Comparison of ENCODE assay signal across 30 cellular contexts in the genomic region with DNA sequence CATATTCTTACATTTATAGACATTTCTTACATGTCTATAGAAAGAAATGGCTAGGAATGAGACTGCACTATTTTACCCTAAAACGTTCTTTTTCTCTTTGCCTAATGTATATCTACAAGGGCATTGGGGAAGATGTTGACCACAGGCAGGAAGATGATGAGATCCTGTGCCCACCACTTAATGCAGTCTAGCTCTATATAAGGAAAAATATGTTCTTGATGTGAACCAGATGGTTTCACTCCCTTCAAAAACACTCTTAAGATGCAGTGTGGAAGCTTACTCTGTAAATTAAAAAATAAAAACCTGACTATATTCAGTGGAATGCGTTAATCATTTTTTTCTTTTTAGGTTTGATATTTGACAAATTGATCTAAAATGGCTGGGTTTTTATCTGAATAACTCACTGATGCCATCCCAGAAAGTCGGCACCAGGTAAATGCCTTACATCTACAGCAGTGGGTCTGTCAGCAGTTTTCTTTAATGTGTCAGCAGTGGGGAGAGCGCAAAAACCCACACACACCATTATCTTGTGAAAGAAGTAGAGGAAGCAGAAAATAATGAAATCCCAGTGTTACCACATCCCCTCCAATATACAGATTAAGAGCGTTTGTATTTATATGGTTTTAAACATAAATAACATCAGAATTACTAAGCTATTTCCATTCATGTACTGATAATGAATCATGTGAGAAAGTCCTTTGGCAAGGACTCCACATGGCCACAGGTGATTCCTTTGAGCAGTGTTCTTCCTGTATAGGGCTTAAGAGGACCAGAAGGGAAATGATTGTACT. TPM values are rescaled to one million over a fixed set of nuclear protein-coding genes. Genes with fewer than 3 reads are reported as not detected.
DNase-seq lines count a peak whose midpoint lies in the region; ATAC-seq, FAIRE-seq and TF ChIP-seq lines count a peak whose summit lies in the region.
"Had no signal": no experiment of that assay in that cellular context is flagged by ENCODE, and none has a peak within 500 bp of the region (broad histone marks: within the 10 kb centered on the region; RNA-seq: fewer than 3 reads in every experiment).

No MANE protein-coding gene starts in this region.

- H3K27me3 Mint-ChIP-seq in astrocyte (ENCODE audit: low read depth, unreplicated experiment) (no peaks in the 10 kb centered on the region), osteocyte (ENCODE audit: unreplicated experiment) (no peaks in the 10 kb centered on the region)
- H3K27me3 Mint-ChIP-seq in activated CD8-positive, alpha-beta T cell treated with anti-CD3 and anti-CD28 coated beads for 36 hours: no peaks in the 10 kb centered on the region
- H3K27me3 Mint-ChIP-seq: activated CD4-positive, alpha-beta T cell treated with anti-CD3 and anti-CD28 coated beads for 36 hours; CD4-positive, alpha-beta memory T cell; effector memory CD8-positive, alpha-beta T cell; naive thymus-derived CD8-positive, alpha-beta T cell; T-helper 17 cell had no signal

- H3K36me3 ChIP-seq in astrocyte (ENCODE audit: insufficient read depth, low read length): no peaks in the 10 kb centered on the region
- no peaks in the 10 kb centered on the region for H3K36me3 ChIP-seq in heart left ventricle
- H3K36me3 ChIP-seq: adrenal gland, colonic mucosa, pancreas, Peyer's patch, SJSA1 had no signal

- intact Hi-C loops in activated CD8-positive, alpha-beta T cell treated with anti-CD3 and anti-CD28 coated beads for 36 hours (cut with micrococcal nuclease): no loop called here
- intact Hi-C loops in heart left ventricle (cut with DNase I): no loop called here

- WGBS in heart left ventricle, 4 donors: 71 to 78% (median 75%) methylated on average over 5 of the region's 5 CpGs

- H3K4me3 ChIP-seq in astrocyte (ENCODE audit: insufficient read depth, low read depth, low read length) (no peak overlapping the region), heart left ventricle (no peak overlapping the region)
- H3K4me3 ChIP-seq: adrenal gland, colonic mucosa, hepatocyte, pancreas, Peyer's patch, SJSA1 had no signal

- DNase-seq in DMS53 treated with DMSO at 0.1 percent for 48 hours (lab: John Stamatoyannopoulos, UW; ENCODE audit: unreplicated experiment) (peak; percentile 38), Kasumi-1 (lab: John Stamatoyannopoulos, UW) (peak; percentile 57 to 68), astrocyte (ENCODE audit: low read depth) (peak; percentile 35), osteocyte (ENCODE audit: extremely low spot score, unreplicated experiment) (no peak), HuH-7.5 (ENCODE audit: low spot score) (no peak), heart left ventricle (no peak)
- no peak for DNase-seq in activated CD8-positive, alpha-beta T cell treated with anti-CD3 and anti-CD28 coated beads for 36 hours
- DNase-seq: activated CD4-positive, alpha-beta T cell treated with anti-CD3 and anti-CD28 coated beads for 36 hours; activated naive CD4-positive, alpha-beta T cell; activated T-cell treated with anti-CD3 and anti-CD28 coated beads, Interleukin-2, amount 50 U/mL, for 48 hours; adrenal gland; CD4-positive, alpha-beta memory T cell; colonic mucosa; effector memory CD8-positive, alpha-beta T cell; foreskin melanocyte; GF-D8; GOT3; naive thymus-derived CD8-positive, alpha-beta T cell; NCI-H1092 treated with DMSO at 0.1 percent for 48 hours; NCI-H1930; NCI-H82; pancreas; Peyer's patch; right cardiac atrium; T-helper 17 cell had no signal

- TF ChIP-seq POLR2A in heart left ventricle (IDR thresholded peaks at IDR 0.05): no peak

- no peak overlapping the region for H3K27ac ChIP-seq in astrocyte (ENCODE audit: low read depth, low read length)
- H3K27ac ChIP-seq in heart left ventricle: peak overlapping the region in 1 of 12 donors; percentile 45
- H3K27ac ChIP-seq: adrenal gland, colonic mucosa, hepatocyte, pancreas, Peyer's patch, SJSA1 had no signal

- H3K27ac Mint-ChIP-seq in astrocyte (ENCODE audit: unreplicated experiment) (no peak overlapping the region), osteocyte (ENCODE audit: unreplicated experiment) (peak overlapping the region; percentile 70)
- no peak overlapping the region for H3K27ac Mint-ChIP-seq in activated CD8-positive, alpha-beta T cell treated with anti-CD3 and anti-CD28 coated beads for 36 hours
- H3K27ac Mint-ChIP-seq: activated CD4-positive, alpha-beta T cell treated with anti-CD3 and anti-CD28 coated beads for 36 hours; CD4-positive, alpha-beta memory T cell; effector memory CD8-positive, alpha-beta T cell; naive thymus-derived CD8-positive, alpha-beta T cell; stimulated activated naive CD8-positive, alpha-beta T cell treated with anti-CD3 and anti-CD28 coated beads, Interleukin-15, Interleukin-2, amounts not matched to agents 100 ng/mL and 50 ng/mL, for 24 hours; T-helper 17 cell had no signal

- no peak overlapping the region for H3K9ac ChIP-seq in astrocyte (ENCODE audit: low read length)

- H3K9me3 Mint-ChIP-seq in astrocyte (ENCODE audit: unreplicated experiment) (no peaks in the 10 kb centered on the region), osteocyte (ENCODE audit: unreplicated experiment) (no peaks in the 10 kb centered on the region)
- no peaks in the 10 kb centered on the region for H3K9me3 Mint-ChIP-seq in activated CD8-positive, alpha-beta T cell treated with anti-CD3 and anti-CD28 coated beads for 36 hours
- H3K9me3 Mint-ChIP-seq: effector memory CD8-positive, alpha-beta T cell; stimulated activated naive CD8-positive, alpha-beta T cell treated with anti-CD3 and anti-CD28 coated beads, Interleukin-15, Interleukin-2, amounts not matched to agents 100 ng/mL and 50 ng/mL, for 24 hours had no signal

- H3K27me3 ChIP-seq in astrocyte (ENCODE audit: insufficient read depth, low read length) (no peaks in the 10 kb centered on the region), heart left ventricle (no peaks in the 10 kb centered on the region)
- H3K27me3 ChIP-seq: adrenal gland, colonic mucosa, hepatocyte, pancreas, Peyer's patch had no signal

- H3K4me3 Mint-ChIP-seq in astrocyte (ENCODE audit: unreplicated experiment) (no peak overlapping the region), osteocyte (ENCODE audit: unreplicated experiment) (no peak overlapping the region)
- H3K4me3 Mint-ChIP-seq in activated CD8-positive, alpha-beta T cell treated with anti-CD3 and anti-CD28 coated beads for 36 hours: no peak overlapping the region
- H3K4me3 Mint-ChIP-seq: activated CD4-positive, alpha-beta T cell treated with anti-CD3 and anti-CD28 coated beads for 36 hours; CD4-positive, alpha-beta memory T cell; effector memory CD8-positive, alpha-beta T cell; naive thymus-derived CD8-positive, alpha-beta T cell; stimulated activated naive CD8-positive, alpha-beta T cell treated with anti-CD3 and anti-CD28 coated beads, Interleukin-15, Interleukin-2, amounts not matched to agents 100 ng/mL and 50 ng/mL, for 24 hours; T-helper 17 cell had no signal

- H2AFZ ChIP-seq in astrocyte (ENCODE audit: low read depth, low read length): no peak overlapping the region
- H2AFZ ChIP-seq: hepatocyte had no signal

- CTCF ChIA-PET in activated CD8-positive, alpha-beta T cell treated with anti-CD3 and anti-CD28 coated beads for 36 hours (lab: Charles Lee): no interaction called here

- FAIRE-seq in astrocyte (lab: Jason Lieb, UNC): no peak
- FAIRE-seq: bronchial epithelial cell, pancreas had no signal

- POLR2A ChIA-PET in activated CD8-positive, alpha-beta T cell treated with anti-CD3 and anti-CD28 coated beads for 36 hours (lab: Charles Lee): no interaction called here

- H4K20me1 ChIP-seq in astrocyte (ENCODE audit: insufficient read depth, low read length): no peaks in the 10 kb centered on the region

- no peaks in the 10 kb centered on the region for H3K36me3 Mint-ChIP-seq in astrocyte (ENCODE audit: low read depth, unreplicated experiment)
- H3K36me3 Mint-ChIP-seq in osteocyte (ENCODE audit: unreplicated experiment): no peaks in the 10 kb centered on the region
- no peaks in the 10 kb centered on the region for H3K36me3 Mint-ChIP-seq in activated CD8-positive, alpha-beta T cell treated with anti-CD3 and anti-CD28 coated beads for 36 hours (ENCODE audit: low read depth)
- H3K36me3 Mint-ChIP-seq: CD4-positive, alpha-beta memory T cell; naive thymus-derived CD8-positive, alpha-beta T cell had no signal

- no peaks in the 10 kb centered on the region for H3K4me1 ChIP-seq in astrocyte (ENCODE audit: insufficient read depth, low read length)
- no peaks in the 10 kb centered on the region for H3K4me1 ChIP-seq in heart left ventricle
- H3K4me1 ChIP-seq: colonic mucosa, pancreas, Peyer's patch, SJSA1 had no signal

- peak overlapping the region; percentile 17 for H3K4me2 ChIP-seq in astrocyte (ENCODE audit: low read length)
- H3K4me2 ChIP-seq: hepatocyte had no signal

- ATAC-seq in activated CD8-positive, alpha-beta T cell treated with anti-CD3 and anti-CD28 coated beads for 36 hours: no peak
- no peak for ATAC-seq in heart left ventricle
- ATAC-seq: activated CD4-positive, alpha-beta T cell treated with anti-CD3 and anti-CD28 coated beads for 36 hours; effector memory CD8-positive, alpha-beta T cell; naive thymus-derived CD8-positive, alpha-beta T cell; pancreas; T-helper 17 cell had no signal

- H3K4me1 Mint-ChIP-seq in astrocyte (ENCODE audit: low read depth, unreplicated experiment) (peaks cover 10% of the 10 kb centered on the region), osteocyte (ENCODE audit: unreplicated experiment) (peaks cover 27% of the 10 kb centered on the region)
- no peaks in the 10 kb centered on the region for H3K4me1 Mint-ChIP-seq in activated CD8-positive, alpha-beta T cell treated with anti-CD3 and anti-CD28 coated beads for 36 hours (ENCODE audit: low read depth)
- H3K4me1 Mint-ChIP-seq: activated CD4-positive, alpha-beta T cell treated with anti-CD3 and anti-CD28 coated beads for 36 hours; CD4-positive, alpha-beta memory T cell; naive thymus-derived CD8-positive, alpha-beta T cell; T-helper 17 cell had no signal

- H3K9me3 ChIP-seq in astrocyte (ENCODE audit: insufficient read depth, low read depth, low read length): no peaks in the 10 kb centered on the region
- no peaks in the 10 kb centered on the region for H3K9me3 ChIP-seq in heart left ventricle
- H3K9me3 ChIP-seq: adrenal gland, colonic mucosa, pancreas, Peyer's patch, SJSA1 had no signal

- H3K79me2 ChIP-seq in astrocyte (ENCODE audit: insufficient read depth, low read length): no peaks in the 10 kb centered on the region
- H3K79me2 ChIP-seq: hepatocyte had no signal

- TF ChIP-seq CTCF in astrocyte (IDR thresholded peaks at IDR 0.05; ENCODE audit: insufficient read depth, low read depth, low read length) (no peak), osteocyte (IDR thresholded peaks at IDR 0.05) (no peak), heart left ventricle (IDR thresholded peaks at IDR 0.05) (no peak)
- TF ChIP-seq CTCF in activated CD8-positive, alpha-beta T cell treated with anti-CD3 and anti-CD28 coated beads for 36 hours (IDR thresholded peaks at IDR 0.05): no peak

RNA-seq across cellular contexts. Expression of gene AGTR1, which starts 10.1 kb away (rescaled TPM):
- total RNA-seq in astrocyte (0.61 and 0.91 TPM in 2 replicates), osteocyte (2.0 and 2.1 TPM in 2 replicates), heart left ventricle (10 to 100 TPM in 1 of 9 donors, 1 to 10 TPM in 3, under 1 TPM in 5; 0.40 to 12.6 (median 1.00) TPM)
- not detected for total RNA-seq in activated CD8-positive, alpha-beta T cell treated with anti-CD3 and anti-CD28 coated beads for 36 hours
- 1 to 10 TPM; 1.5 to 1.9 TPM for polyA plus RNA-seq in heart left ventricle
- total RNA-seq: activated CD4-positive, alpha-beta T cell treated with anti-CD3 and anti-CD28 coated beads for 36 hours; activated CD8-positive, alpha-beta memory T cell treated with anti-CD3 and anti-CD28 coated beads for 36 hours; bronchial epithelial cell; CD4-positive, alpha-beta memory T cell; naive thymus-derived CD8-positive, alpha-beta T cell; SJSA1; T-helper 17 cell had no signal
- polyA plus RNA-seq: CD4-positive, alpha-beta memory T cell; naive thymus-derived CD8-positive, alpha-beta T cell had no signal

Comparison
In these comparisons a context has a peak if more than half of its experiments do, and no peak if none do; other contexts are left out.
1. DNase-seq: peak in DMS53 treated with DMSO at 0.1 percent for 48 hours (single experiment), Kasumi-1 (2 of 2) and astrocyte (single experiment); none in osteocyte (single experiment), HuH-7.5 (single experiment), activated CD8-positive, alpha-beta T cell treated with anti-CD3 and anti-CD28 coated beads for 36 hours (single experiment) and heart left ventricle (0 of 5).